In genomic region chr9:83355729-83356128, GRCh38 we compare ENCODE assay signal across 27 cellular contexts.
DNase-seq lines count a peak whose midpoint lies in the region; ATAC-seq and TF ChIP-seq lines count a peak whose summit lies in the region.
"Had no signal": no experiment of that assay in that cellular context is flagged by ENCODE, and none has a peak within 500 bp of the region (broad histone marks: within the 10 kb centered on the region; RNA-seq: fewer than 3 reads in every experiment).

No MANE protein-coding gene starts in this region.

- no peak overlapping the region for H3K4me3 ChIP-seq in BE2C (ENCODE audit: low read depth, low read length)
- no peak overlapping the region for H3K4me3 ChIP-seq in heart left ventricle
- H3K4me3 ChIP-seq in parathyroid adenoma (ENCODE audit: low read depth, low read length), result no peak overlapping the region
- no peak overlapping the region for H3K4me3 ChIP-seq in mesenchymal stem cell (ENCODE audit: insufficient read depth in 1 of 2, low read depth in 1 of 2, low read length in 2 of 2)
- H3K4me3 ChIP-seq: BLaER1 treated with 17β-estradiol and CSF1 and Interleukin-3, amounts not matched to agents 10 nM and 100 nM; esophagus squamous epithelium had no signal

- intact Hi-C loops in heart left ventricle (cut with DNase I), result loop anchor here in 1 of 10 donors (10.0 kb wide), 1 partner anchor 59 kb away; no protein-coding TSS in a partner anchor

- H3K27me3 ChIP-seq in BE2C (no peaks in the 10 kb centered on the region), heart left ventricle (no peaks in the 10 kb centered on the region), parathyroid adenoma (ENCODE audit: control insufficient read depth, insufficient read depth, low read length) (no peaks in the 10 kb centered on the region), mesenchymal stem cell (ENCODE audit: control insufficient read depth in 1 of 2, insufficient read depth in 1 of 2, low read length in 2 of 2) (no peaks in the 10 kb centered on the region)
- H3K27me3 ChIP-seq: BLaER1 treated with 17β-estradiol and CSF1 and Interleukin-3, amounts not matched to agents 10 nM and 100 nM; esophagus squamous epithelium had no signal

- no peak for TF ChIP-seq POLR2A in heart left ventricle (IDR thresholded peaks at IDR 0.05)

- no peak overlapping the region for H3K4ac ChIP-seq in mesenchymal stem cell (ENCODE audit: low read depth in 1 of 2, low read length in 2 of 2)

- H3K14ac ChIP-seq in mesenchymal stem cell (ENCODE audit: low read length in 2 of 2), result no peak overlapping the region

- WGBS in heart left ventricle, 4 donors, result 30 to 39% (median 31%) methylated on average over 1 of the region's 1 CpG
- 89% methylated on average over 1 of the region's 1 CpG for WGBS in mesenchymal stem cell

- H3K4me1 ChIP-seq in BE2C (peaks cover 11% of the 10 kb centered on the region), heart left ventricle (peaks cover 0 to 11% (median 0%) of the 10 kb centered on the region in 12 donors), parathyroid adenoma (peaks cover 9% of the 10 kb centered on the region), mesenchymal stem cell (ENCODE audit: control insufficient read depth, insufficient read depth, low read depth, low read length) (no peaks in the 10 kb centered on the region)
- H3K4me1 ChIP-seq: BLaER1 treated with 17β-estradiol and CSF1 and Interleukin-3, amounts not matched to agents 10 nM and 100 nM; Caco-2; esophagus squamous epithelium had no signal

- H2BK12ac ChIP-seq in mesenchymal stem cell (ENCODE audit: low read length in 2 of 2), result no peak overlapping the region

- no peak overlapping the region for H2BK15ac ChIP-seq in mesenchymal stem cell (ENCODE audit: low read depth, poor library complexity, severe bottlenecking)

- H2AFZ ChIP-seq in parathyroid adenoma (no peak overlapping the region), mesenchymal stem cell (ENCODE audit: low read depth, low read length) (no peak overlapping the region)

- H3K79me2 ChIP-seq in parathyroid adenoma, result no peaks in the 10 kb centered on the region

- ATAC-seq in heart left ventricle, result peak; percentile 51 to 86 (median 82)
- ATAC-seq: left colon had no signal

- H3K36me3 ChIP-seq in BE2C, result peaks cover 27% of the 10 kb centered on the region
- H3K36me3 ChIP-seq in heart left ventricle, result no peaks in the 10 kb centered on the region
- no peaks in the 10 kb centered on the region for H3K36me3 ChIP-seq in parathyroid adenoma (ENCODE audit: control insufficient read depth, insufficient read depth, low read length)
- H3K36me3 ChIP-seq in mesenchymal stem cell (ENCODE audit: control insufficient read depth in 1 of 2, insufficient read depth in 2 of 2, low read depth in 1 of 2, low read length in 2 of 2), result no peaks in the 10 kb centered on the region
- H3K36me3 ChIP-seq: BLaER1 treated with 17β-estradiol and CSF1 and Interleukin-3, amounts not matched to agents 10 nM and 100 nM; esophagus squamous epithelium had no signal

- H3K79me1 ChIP-seq in mesenchymal stem cell (replicated peaks; ENCODE audit: low read length, poor library complexity, severe bottlenecking), result no peaks in the 10 kb centered on the region

- H3K9me3 ChIP-seq in BE2C (peaks cover 3% of the 10 kb centered on the region; the same call in 1 of the 2 replicates), heart left ventricle (peaks cover 0 to 9% (median 0%) of the 10 kb centered on the region in 12 donors), parathyroid adenoma (ENCODE audit: control insufficient read depth, low read length) (no peaks in the 10 kb centered on the region), mesenchymal stem cell (ENCODE audit: control insufficient read depth, low read length) (no peaks in the 10 kb centered on the region)
- H3K9me3 ChIP-seq: BLaER1 treated with 17β-estradiol and CSF1 and Interleukin-3, amounts not matched to agents 10 nM and 100 nM; Caco-2; esophagus squamous epithelium had no signal

- DNase-seq in BE2C (peak; percentile 73), NCI-H69 (lab: John Stamatoyannopoulos, UW) (peak; percentile 22), heart left ventricle (peak in 4 of 5 donors; percentile 20 to 68 (median 38)), germinal center (ENCODE audit: low spot score) (no peak), NOMO-1 treated with DMSO at 0.1 percent for 48 hours (lab: John Stamatoyannopoulos, UW; ENCODE audit: unreplicated experiment) (no peak), HCEC 1CT (no peak), mesenchymal stem cell (no peak)
- DNase-seq: activated CD4-positive, alpha-beta memory T cell treated with anti-CD3 and anti-CD28 coated beads for 36 hours; activated CD4-positive, alpha-beta T cell treated with anti-CD3 and anti-CD28 coated beads for 1 hour; activated CD8-positive, alpha-beta memory T cell treated with anti-CD3 and anti-CD28 coated beads, Interleukin-2, amount 50 U/mL, for 4 hours; activated naive CD4-positive, alpha-beta T cell treated with Interleukin-2 at 50 U/mL for 16 hours; Caco-2; cerebellar nuclear complex; DND-41; esophagus squamous epithelium; GOT3; hypothalamus; IMR-90; left colon; mesendoderm; MV-4-11; NCI-H2107; posterior cingulate gyrus; SHP77; stimulated activated CD4-positive, alpha-beta T cell treated with anti-CD3 and anti-CD28 coated beads, Interleukin-4, amount 100 ng/mL, for 4 hours had no signal

- no peak overlapping the region for H2BK120ac ChIP-seq in mesenchymal stem cell (ENCODE audit: low read depth, low read length)

- H2BK5ac ChIP-seq in mesenchymal stem cell (ENCODE audit: low read depth, low read length, poor library complexity, severe bottlenecking), result no peak overlapping the region

- no peak overlapping the region for H3K23ac ChIP-seq in mesenchymal stem cell (ENCODE audit: low read length in 2 of 2)

- H3K9ac ChIP-seq in parathyroid adenoma (no peak overlapping the region), mesenchymal stem cell (ENCODE audit: low read length) (no peak overlapping the region)
- H3K9ac ChIP-seq: BLaER1 treated with 17β-estradiol and CSF1 and Interleukin-3, amounts not matched to agents 10 nM and 100 nM had no signal

- H4K91ac ChIP-seq in mesenchymal stem cell (ENCODE audit: low read length), result no peak overlapping the region

- H3K27ac ChIP-seq in heart left ventricle (peak overlapping the region in 11 of 12 donors; percentile 19 to 78 (median 60)), parathyroid adenoma (peak overlapping the region; percentile 51), mesenchymal stem cell (ENCODE audit: low read length, poor library complexity, severe bottlenecking) (no peak overlapping the region)
- H3K27ac ChIP-seq: BLaER1 treated with 17β-estradiol and CSF1 and Interleukin-3, amounts not matched to agents 10 nM and 100 nM had no signal

- no peak for TF ChIP-seq CTCF in BE2C (IDR thresholded peaks at IDR 0.05; ENCODE audit: low read depth, low read length)
- TF ChIP-seq CTCF in heart left ventricle (IDR thresholded peaks at IDR 0.05), result no peak
- no peak for TF ChIP-seq CTCF in parathyroid adenoma (IDR thresholded peaks at IDR 0.05)

- H4K8ac ChIP-seq in mesenchymal stem cell (ENCODE audit: low read length), result no peak overlapping the region

- no peak overlapping the region for H3K4me2 ChIP-seq in parathyroid adenoma (ENCODE audit: low read length)
- no peak overlapping the region for H3K4me2 ChIP-seq in mesenchymal stem cell (ENCODE audit: low read length, poor library complexity, severe bottlenecking)
- H3K4me2 ChIP-seq: BLaER1 treated with 17β-estradiol and CSF1 and Interleukin-3, amounts not matched to agents 10 nM and 100 nM had no signal

- no peak overlapping the region for H3K18ac ChIP-seq in mesenchymal stem cell (ENCODE audit: low read depth in 1 of 2, low read length in 2 of 2)

- no peak overlapping the region for H2AK5ac ChIP-seq in mesenchymal stem cell (ENCODE audit: low read length, severe bottlenecking)

Comparison
In these comparisons a context has a peak if more than half of its experiments do, and no peak if none do; other contexts are left out.
1. DNase-seq: peak in BE2C (single experiment), NCI-H69 (single experiment) and heart left ventricle (4 of 5); none in germinal center (single experiment), NOMO-1 treated with DMSO at 0.1 percent for 48 hours (single experiment), HCEC 1CT (single experiment) and mesenchymal stem cell (single experiment).